In genomic region chr12:132506730-132507538, GRCh38 we compare ENCODE assay signal across 8 cellular contexts. TPM values are rescaled to one million over a fixed set of nuclear protein-coding genes. Genes with fewer than 3 reads are reported as not detected.
DNase-seq lines count a peak whose midpoint lies in the region; ATAC-seq lines count a peak whose summit lies in the region.

No MANE protein-coding gene starts in this region.

- no peaks in the 10 kb centered on the region for H3K27me3 Mint-ChIP-seq in CD4-positive, alpha-beta memory T cell

- intact Hi-C loops in CD4-positive, alpha-beta memory T cell (cut with micrococcal nuclease): no loop called here

- H3K27me3 ChIP-seq in CD4-positive, alpha-beta memory T cell (ENCODE audit: insufficient read depth, low read length): no peaks in the 10 kb centered on the region

- peak overlapping the region; percentile 27 for H3K27ac ChIP-seq in CD4-positive, alpha-beta memory T cell (ENCODE audit: low read depth, low read length)
- H3K27ac ChIP-seq in cingulate gyrus (ENCODE audit: low read depth, low read length): peak overlapping the region; percentile 47

- H3K4me1 Mint-ChIP-seq in CD4-positive, alpha-beta memory T cell: peaks cover 12 to 52% (median 41%) of the 10 kb centered on the region in 4 donors

- peak; percentile 80 for ATAC-seq in HG02981 (IDR thresholded peaks at IDR 0.05; ENCODE audit: unreplicated experiment)
- no peak for ATAC-seq in HG02642 (IDR thresholded peaks at IDR 0.05; ENCODE audit: poor library complexity, unreplicated experiment)

- DNase-seq in CD4-positive, alpha-beta memory T cell: peak; percentile 42 to 62 (median 51)
- peak; percentile 63 for DNase-seq in activated CD4-positive, CD25-positive, alpha-beta regulatory T cell treated with anti-CD3 and anti-CD28 coated beads, Interleukin-2, amount 50 U/mL, for 72 hours
- DNase-seq in lung microvascular endothelial cell (ENCODE audit: low read depth in 2 of 2) (peak; percentile 76 to 93), NCI-H345 (lab: John Stamatoyannopoulos, UW) (no peak)
- peak; percentile 37 for DNase-seq in stimulated activated CD8-positive, alpha-beta memory T cell treated with anti-CD3 and anti-CD28 coated beads, Interleukin-12 subunit alpha, Interleukin-12 subunit beta, amount 100 ng/mL, for 4 hours (ENCODE audit: low read depth)

- CTCF ChIA-PET in CD4-positive, alpha-beta memory T cell (lab: Charles Lee; ENCODE audit: partially characterized antibody): interaction anchor here (1.1 to 2.2 kb wide), 3 partner anchors 16 to 91 kb away, joined by 4 to 9 read pairs (median 4); no protein-coding TSS in a partner anchor

- no peaks in the 10 kb centered on the region for H3K36me3 ChIP-seq in CD4-positive, alpha-beta memory T cell (ENCODE audit: insufficient read depth, low read length)

- peak overlapping the region; percentile 26 to 84 (median 79) for H3K27ac Mint-ChIP-seq in CD4-positive, alpha-beta memory T cell

- POLR2A ChIA-PET in CD4-positive, alpha-beta memory T cell (lab: Charles Lee; ENCODE audit: partially characterized antibody): interaction anchor here (1.1 to 1.8 kb wide), 5 partner anchors 15 to 77 kb away, joined by 3 to 6 read pairs (median 3); no protein-coding TSS in a partner anchor

- H3K36me3 Mint-ChIP-seq in CD4-positive, alpha-beta memory T cell: peaks cover 0 to 5% of the 10 kb centered on the region in 2 donors

- no peak overlapping the region for H3K4me3 ChIP-seq in CD4-positive, alpha-beta memory T cell (ENCODE audit: low read length in 2 of 2)

- H3K4me3 Mint-ChIP-seq in CD4-positive, alpha-beta memory T cell: peak overlapping the region; percentile 17 to 70 (median 50)

- peaks cover 0 to 2% (median 0%) of the 10 kb centered on the region in 8 donors for H3K9me3 Mint-ChIP-seq in CD4-positive, alpha-beta memory T cell

- no peaks in the 10 kb centered on the region for H3K9me3 ChIP-seq in CD4-positive, alpha-beta memory T cell (ENCODE audit: control insufficient read depth in 1 of 2, low read length in 2 of 2)

- H3K4me1 ChIP-seq in CD4-positive, alpha-beta memory T cell (ENCODE audit: insufficient read depth, low read length): peaks cover 48% of the 10 kb centered on the region

RNA-seq across cellular contexts. Expression of gene FBRSL1, which starts 17.0 kb away (rescaled TPM):
- total RNA-seq in CD4-positive, alpha-beta memory T cell: 100 to 1,000 TPM in 1 of 2 experiments, 10 to 100 TPM in 1; 97.3 to 101 TPM
- polyA plus RNA-seq in CD4-positive, alpha-beta memory T cell: 1 to 10 TPM in 1 of 2 donors, not detected in 1; 3.1 TPM
- total RNA-seq in lung microvascular endothelial cell: 3.6 and 7.2 TPM in 2 replicates

Comparison
In these comparisons a context has a peak if more than half of its experiments do, and no peak if none do; other contexts are left out.
1. RNA of gene FBRSL1, which starts 17.0 kb away (total RNA-seq): 97.3 to 101 TPM in CD4-positive, alpha-beta memory T cell; 3.6 to 7.2 TPM in lung microvascular endothelial cell; every median in the first group is over 10 times any median in the second.